17 cellular contexts compared by ENCODE assay signal in the genomic region with DNA sequence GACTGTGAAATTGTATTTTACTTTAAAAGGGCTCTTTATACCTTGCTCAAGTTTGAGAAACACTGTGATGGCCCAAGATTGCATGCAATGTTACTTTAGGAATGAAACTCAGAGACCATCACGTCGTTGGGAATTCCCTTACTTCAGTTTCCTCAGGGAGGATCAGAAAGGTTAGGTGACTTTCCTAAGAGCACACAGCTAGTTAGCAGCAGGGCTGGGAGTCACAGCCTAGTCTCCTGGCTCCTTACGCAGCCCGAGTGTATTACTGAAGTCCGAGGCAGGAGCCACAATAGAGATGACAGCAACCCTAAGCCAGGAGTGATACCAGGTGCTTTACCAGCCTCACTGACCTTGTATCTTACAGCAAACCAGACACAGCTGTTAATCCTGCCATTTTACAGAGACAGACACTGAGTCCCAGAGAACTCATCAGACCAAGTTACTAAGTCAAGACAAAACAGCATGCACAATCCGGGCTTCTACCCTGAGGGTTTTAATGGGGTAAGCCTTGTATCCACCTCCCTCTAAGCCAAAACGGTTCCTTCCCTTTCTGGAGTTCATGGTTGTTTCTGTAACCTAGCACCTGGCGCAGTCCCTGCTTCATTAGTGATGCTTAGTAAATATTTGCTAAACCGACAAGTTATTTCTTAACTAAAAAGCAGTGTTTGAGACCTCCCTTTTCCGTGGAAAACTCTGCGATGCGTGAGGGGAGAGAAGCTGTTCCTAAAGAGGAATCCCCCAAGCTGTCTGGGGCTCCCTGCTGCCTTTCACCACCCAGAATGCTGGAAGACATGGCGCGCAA.
DNase-seq lines count a peak whose midpoint lies in the region; ATAC-seq, FAIRE-seq and TF ChIP-seq lines count a peak whose summit lies in the region.
"Had no signal": no experiment of that assay in that cellular context is flagged by ENCODE, and none has a peak within 500 bp of the region (broad histone marks: within the 10 kb centered on the region; RNA-seq: fewer than 3 reads in every experiment).

No MANE protein-coding gene starts in this region.

- intact Hi-C loops in natural killer cell (cut with micrococcal nuclease): no loop called here

- no peaks in the 10 kb centered on the region for H3K9me3 Mint-ChIP-seq in natural killer cell treated with Interleukin-12 subunit alpha and Interleukin-12 subunit beta and Interleukin-15 and Interleukin-18, amount 100 ng/mL, for 72 hours
- no peaks in the 10 kb centered on the region for H3K9me3 Mint-ChIP-seq in natural killer cell
- H3K9me3 Mint-ChIP-seq: memory B cell had no signal

- H3K4me3 Mint-ChIP-seq in natural killer cell treated with Interleukin-12 subunit alpha and Interleukin-12 subunit beta and Interleukin-15 and Interleukin-18, amount 100 ng/mL, for 72 hours: no peak overlapping the region
- no peak overlapping the region for H3K4me3 Mint-ChIP-seq in natural killer cell
- H3K4me3 Mint-ChIP-seq: memory B cell had no signal

- H3K27me3 Mint-ChIP-seq in natural killer cell treated with Interleukin-12 subunit alpha and Interleukin-12 subunit beta and Interleukin-15 and Interleukin-18, amount 100 ng/mL, for 72 hours: no peaks in the 10 kb centered on the region
- H3K27me3 Mint-ChIP-seq in natural killer cell (ENCODE audit: low read depth in 2 of 2): no peaks in the 10 kb centered on the region
- H3K27me3 Mint-ChIP-seq: memory B cell had no signal

- FAIRE-seq in islet of Langerhans (lab: Jason Lieb, UNC): peak; percentile 38
- FAIRE-seq: colon had no signal

- H3K27ac ChIP-seq in RWPE1: peak overlapping the region; percentile 41
- H3K27ac ChIP-seq: adrenal gland, ovary had no signal

- H3K4me1 Mint-ChIP-seq in natural killer cell treated with Interleukin-12 subunit alpha and Interleukin-12 subunit beta and Interleukin-15 and Interleukin-18, amount 100 ng/mL, for 72 hours (ENCODE audit: low read depth in 2 of 2): peaks cover 0 to 3% of the 10 kb centered on the region in 2 donors
- H3K4me1 Mint-ChIP-seq in natural killer cell: no peaks in the 10 kb centered on the region
- H3K4me1 Mint-ChIP-seq: memory B cell had no signal

- peak; percentile 2 for DNase-seq in natural killer cell treated with Interleukin-12 subunit alpha and Interleukin-12 subunit beta and Interleukin-15 and Interleukin-18, amount 100 ng/mL, for 72 hours (ENCODE audit: low spot score)
- DNase-seq in natural killer cell (no peak), RWPE1 (ENCODE audit: low spot score) (no peak), SKM-1 treated with dmso at 0.1 percent for 144 hours (lab: John Stamatoyannopoulos, UW; ENCODE audit: unreplicated experiment) (no peak), NCI-H82 treated with DMSO at 0.1 percent for 48 hours (lab: John Stamatoyannopoulos, UW; ENCODE audit: unreplicated experiment) (no peak), Kasumi-1 (lab: John Stamatoyannopoulos, UW) (no peak)
- DNase-seq: activated CD4-positive, alpha-beta T cell treated with anti-CD3 and anti-CD28 coated beads, Interleukin-2, amount 50 U/mL, for 1 hour; activated T-cell treated with anti-CD3 and anti-CD28 coated beads, Interleukin-2, amount 50 U/mL, for 48 hours; adrenal gland; DMS 273 treated with DMSO at 0.1 percent for 48 hours; MG63; ovary; stimulated activated CD4-positive, alpha-beta T cell treated with anti-CD3 and anti-CD28 coated beads, Interleukin-15, amount 100 ng/mL, for 24 hours had no signal

- CTCF ChIA-PET in RWPE1 (lab: Yijun Ruan, JAX): no interaction called here

- ATAC-seq in natural killer cell treated with Interleukin-12 subunit alpha and Interleukin-12 subunit beta and Interleukin-15 and Interleukin-18, amount 100 ng/mL, for 72 hours: no peak
- ATAC-seq in natural killer cell (no peak), GM19395 (IDR thresholded peaks at IDR 0.05; ENCODE audit: unreplicated experiment) (no peak)

- TF ChIP-seq CTCF in natural killer cell (IDR thresholded peaks at IDR 0.05) (no peak), RWPE1 (conservative IDR thresholded peaks at IDR 0.05; ENCODE audit: low read depth) (no peak)

- no peak overlapping the region for H3K27ac Mint-ChIP-seq in natural killer cell treated with Interleukin-12 subunit alpha and Interleukin-12 subunit beta and Interleukin-15 and Interleukin-18, amount 100 ng/mL, for 72 hours
- H3K27ac Mint-ChIP-seq in natural killer cell: no peak overlapping the region
- H3K27ac Mint-ChIP-seq: memory B cell had no signal

- H3K36me3 Mint-ChIP-seq in natural killer cell treated with Interleukin-12 subunit alpha and Interleukin-12 subunit beta and Interleukin-15 and Interleukin-18, amount 100 ng/mL, for 72 hours: peaks cover 6% of the 10 kb centered on the region
- H3K36me3 Mint-ChIP-seq in natural killer cell: peaks cover 9% of the 10 kb centered on the region

- POLR2A ChIA-PET in RWPE1 (lab: Yijun Ruan, JAX; ENCODE audit: low non-redundant PET): no interaction called here
